29 cellular contexts compared by ENCODE assay signal in the genomic region with DNA sequence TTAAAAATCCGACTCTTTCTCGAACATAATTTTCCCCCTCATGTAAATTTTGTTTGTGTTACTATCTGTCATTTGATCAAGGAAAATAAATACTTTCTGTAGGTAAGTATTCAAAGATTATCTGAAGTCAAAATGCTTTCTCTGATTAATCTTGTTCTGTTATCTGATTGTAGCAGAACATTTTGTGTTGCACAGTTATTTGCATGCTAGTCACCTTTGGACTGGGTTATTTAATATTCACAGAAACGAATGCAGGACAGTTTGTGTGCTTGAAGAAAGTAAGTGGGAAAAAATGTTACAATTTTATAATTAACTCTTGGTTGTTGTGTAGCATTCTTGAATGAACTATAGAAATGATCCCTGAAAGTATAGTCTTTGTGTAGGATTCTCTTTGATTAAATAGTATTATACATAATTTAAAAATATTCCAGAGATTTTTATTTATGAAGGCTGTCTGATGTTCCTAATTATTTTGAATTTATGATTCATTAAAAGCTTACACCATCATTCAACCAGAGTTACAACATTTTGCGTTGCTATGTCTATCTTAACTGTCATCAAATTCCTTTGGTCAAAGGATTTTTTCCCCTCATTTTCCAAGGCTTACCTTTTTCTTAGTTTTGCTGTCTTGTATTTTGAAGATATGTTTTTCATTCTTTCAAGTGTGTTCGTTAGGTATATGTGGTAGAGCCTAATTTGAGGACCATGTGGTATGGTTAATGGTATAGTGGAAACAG.
DNase-seq lines count a peak whose midpoint lies in the region; ATAC-seq, FAIRE-seq and TF ChIP-seq lines count a peak whose summit lies in the region.
"Had no signal": no experiment of that assay in that cellular context is flagged by ENCODE, and none has a peak within 500 bp of the region (broad histone marks: within the 10 kb centered on the region; RNA-seq: fewer than 3 reads in every experiment).

No MANE protein-coding gene starts in this region.

- peaks cover 39% of the 10 kb centered on the region for H3K4me1 ChIP-seq in body of pancreas
- H3K4me1 ChIP-seq: Caco-2 had no signal

- DNase-seq in EH (ENCODE audit: low read depth) (peak; percentile 18), body of pancreas (no peak), left lobe of liver (ENCODE audit: low spot score) (no peak), GM12892 (ENCODE audit: insufficient read length) (no peak), retina (no peak), NAMALWA (ENCODE audit: low spot score) (no peak)
- no peak for DNase-seq in activated naive CD4-positive, alpha-beta T cell treated with anti-CD3 and anti-CD28 coated beads, Interleukin-2, amount 50 U/mL, for 72 hours (ENCODE audit: low spot score in 2 of 2)
- DNase-seq: AML-193; C1 segment of cervical spinal cord; Caco-2; CD8-positive, alpha-beta T cell; DMS 273 treated with DMSO at 0.1 percent for 48 hours; DMS79 treated with DMSO at 0.1 percent for 48 hours; GM23248; H9; HFFc6; IMR-90; KG1; NCI-H1092; NCI-H1436; NCI-H187 treated with DMSO at 0.1 percent for 48 hours; NCI-H524; NCI-H774; PC-3; SK-N-SH; SW 1271 had no signal

- TF ChIP-seq CTCF in 22Rv1 (IDR thresholded peaks at IDR 0.05), result no peak
- TF ChIP-seq CTCF in body of pancreas (IDR thresholded peaks at IDR 0.05), result no peak

- no peaks in the 10 kb centered on the region for H3K27me3 ChIP-seq in body of pancreas

- intact Hi-C loops in body of pancreas (cut with DNase I), result no loop called here

- H3K4me3 ChIP-seq in body of pancreas, result no peak overlapping the region
- H3K4me3 ChIP-seq: GM23248 had no signal

- WGBS in body of pancreas, 2 donors, result 45 to 59% methylated on average over 5 of the region's 5 CpGs

- H3K27ac ChIP-seq in 22Rv1 (peak overlapping the region; percentile 89), body of pancreas (peak overlapping the region in 3 of 4 donors; percentile 77 to 83 (median 78))
- H3K27ac ChIP-seq: GM23248 had no signal

- no peak overlapping the region for H3K27ac Mint-ChIP-seq in activated naive CD4-positive, alpha-beta T cell treated with anti-CD3 and anti-CD28 coated beads, Interleukin-2, amount 50 U/mL, for 72 hours
- H3K27ac Mint-ChIP-seq: CD8-positive, alpha-beta T cell; H9; HFFc6 had no signal

- no peaks in the 10 kb centered on the region for H3K36me3 Mint-ChIP-seq in activated naive CD4-positive, alpha-beta T cell treated with anti-CD3 and anti-CD28 coated beads, Interleukin-2, amount 50 U/mL, for 72 hours
- H3K36me3 Mint-ChIP-seq: CD8-positive, alpha-beta T cell had no signal

- FAIRE-seq in GM12892 (lab: Jason Lieb, UNC), result no peak
- FAIRE-seq: A204.1, GM19239 had no signal

- TF ChIP-seq POLR2A in body of pancreas (IDR thresholded peaks at IDR 0.05) (no peak), GM12892 (IDR thresholded peaks at IDR 0.05; ENCODE audit: low read depth, low read length) (no peak)

- ATAC-seq in body of pancreas, result peak; percentile 41
- peak; percentile 49 for ATAC-seq in left lobe of liver
- no peak for ATAC-seq in activated naive CD4-positive, alpha-beta T cell treated with anti-CD3 and anti-CD28 coated beads, Interleukin-2, amount 50 U/mL, for 72 hours
- ATAC-seq: CD8-positive, alpha-beta T cell; PC-3 had no signal

- no peaks in the 10 kb centered on the region for H3K9me3 ChIP-seq in body of pancreas
- H3K9me3 ChIP-seq: Caco-2, SK-N-SH had no signal

- H3K36me3 ChIP-seq in body of pancreas (replicated peaks in 1 of 2; ENCODE audit: insufficient read depth in 1 of 2, low read depth in 2 of 2), result no peaks in the 10 kb centered on the region

- H3K9me3 Mint-ChIP-seq in activated naive CD4-positive, alpha-beta T cell treated with anti-CD3 and anti-CD28 coated beads, Interleukin-2, amount 50 U/mL, for 72 hours, result peaks cover 0 to 7% of the 10 kb centered on the region in 2 donors

Comparison
In these comparisons a context has a peak if more than half of its experiments do, and no peak if none do; other contexts are left out.
1. ATAC-seq: peak in body of pancreas (single experiment) and left lobe of liver (single experiment); none in activated naive CD4-positive, alpha-beta T cell treated with anti-CD3 and anti-CD28 coated beads, Interleukin-2, amount 50 U/mL, for 72 hours (0 of 2).